14 cellular contexts compared by ENCODE assay signal in the genomic region with DNA sequence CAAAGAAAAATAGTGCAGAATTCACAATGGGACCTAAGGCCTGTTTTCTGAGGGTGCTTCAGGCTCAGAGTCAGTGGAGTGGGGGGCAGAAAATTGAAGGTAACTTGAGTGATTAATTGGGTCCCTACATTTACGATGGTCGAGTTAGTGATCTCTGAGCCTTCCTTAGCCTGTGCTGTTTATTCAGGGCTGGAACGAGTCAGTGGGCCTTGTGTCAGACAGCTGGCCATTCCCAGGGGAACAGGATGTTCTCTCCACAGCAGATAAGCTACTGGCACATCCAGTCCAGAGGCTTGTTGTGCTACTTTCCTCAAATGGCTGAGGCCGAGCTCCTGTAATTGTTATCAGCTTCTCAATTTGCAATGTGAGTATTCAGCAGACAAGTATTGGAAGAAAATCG. TPM values are rescaled to one million over a fixed set of nuclear protein-coding genes. Genes with fewer than 3 reads are reported as not detected.
DNase-seq lines count a peak whose midpoint lies in the region; ATAC-seq lines count a peak whose summit lies in the region.
"Had no signal": no experiment of that assay in that cellular context is flagged by ENCODE, and none has a peak within 500 bp of the region (broad histone marks: within the 10 kb centered on the region; RNA-seq: fewer than 3 reads in every experiment).

No MANE protein-coding gene starts in this region.

- peak overlapping the region; percentile 40 for H3K4me2 ChIP-seq in skeletal muscle satellite cell (ENCODE audit: low read length)

- peak; percentile 18 for DNase-seq in HT1080 (ENCODE audit: low read depth)
- peak; percentile 39 for DNase-seq in astrocyte of the hippocampus (ENCODE audit: low read depth, low spot score)
- DNase-seq in iPS-NIHi7 (ENCODE audit: extremely low spot score) = peak; percentile 22
- DNase-seq in NCI-H1694 (lab: John Stamatoyannopoulos, UW) = no peak
- DNase-seq in activated CD8-positive, alpha-beta T cell treated with anti-CD3 and anti-CD28 coated beads, Interleukin-2, amount 10 ng/mL, durations not matched to agents 7 days and 5 days = no peak
- DNase-seq in NCI-H2107 (lab: John Stamatoyannopoulos, UW) = no peak
- DNase-seq: activated CD4-positive, alpha-beta T cell treated with anti-CD3 and anti-CD28 coated beads for 36 hours; DMS79; endodermal cell; kidney glomerular epithelial cell had no signal

- H3K36me3 ChIP-seq in skeletal muscle satellite cell (ENCODE audit: insufficient read depth, low read length) = no peaks in the 10 kb centered on the region

- H3K4me3 ChIP-seq in skeletal muscle satellite cell (ENCODE audit: low read length) = no peak overlapping the region

- no peaks in the 10 kb centered on the region for H3K9me3 ChIP-seq in skeletal muscle satellite cell (replicated peaks; ENCODE audit: low read length)

- H3K4me1 Mint-ChIP-seq in activated CD8-positive, alpha-beta T cell treated with anti-CD3 and anti-CD28 coated beads, Interleukin-2, amount 10 ng/mL, durations not matched to agents 7 days and 5 days (ENCODE audit: low read depth) = no peaks in the 10 kb centered on the region
- H3K4me1 Mint-ChIP-seq: activated CD4-positive, alpha-beta T cell treated with anti-CD3 and anti-CD28 coated beads for 36 hours; activated naive CD4-positive, alpha-beta T cell treated with anti-CD3 and anti-CD28 coated beads, Interleukin-2, amount 50 U/mL, for 24 hours had no signal

- H3K36me3 Mint-ChIP-seq in activated CD8-positive, alpha-beta T cell treated with anti-CD3 and anti-CD28 coated beads, Interleukin-2, amount 10 ng/mL, durations not matched to agents 7 days and 5 days (ENCODE audit: low read depth) = no peaks in the 10 kb centered on the region
- H3K36me3 Mint-ChIP-seq: activated naive CD4-positive, alpha-beta T cell treated with anti-CD3 and anti-CD28 coated beads, Interleukin-2, amount 50 U/mL, for 24 hours had no signal

- peak overlapping the region; percentile 36 for H3K9ac ChIP-seq in skeletal muscle satellite cell (ENCODE audit: low read depth, low read length)

- peaks cover 29% of the 10 kb centered on the region for H3K4me1 ChIP-seq in skeletal muscle satellite cell (ENCODE audit: control insufficient read depth, insufficient read depth, low read length)

- POLR2A ChIA-PET in activated CD8-positive, alpha-beta T cell treated with anti-CD3 and anti-CD28 coated beads, Interleukin-2, amount 10 ng/mL, durations not matched to agents 7 days and 5 days (lab: Charles Lee) = no interaction called here

- H3K4me3 Mint-ChIP-seq in activated CD8-positive, alpha-beta T cell treated with anti-CD3 and anti-CD28 coated beads, Interleukin-2, amount 10 ng/mL, durations not matched to agents 7 days and 5 days = no peak overlapping the region
- H3K4me3 Mint-ChIP-seq: activated CD4-positive, alpha-beta T cell treated with anti-CD3 and anti-CD28 coated beads for 36 hours; activated naive CD4-positive, alpha-beta T cell treated with anti-CD3 and anti-CD28 coated beads, Interleukin-2, amount 50 U/mL, for 24 hours; endodermal cell had no signal

- H3K27me3 ChIP-seq in skeletal muscle satellite cell (ENCODE audit: control insufficient read depth, insufficient read depth, low read length) = no peaks in the 10 kb centered on the region

- CTCF ChIA-PET in activated CD8-positive, alpha-beta T cell treated with anti-CD3 and anti-CD28 coated beads, Interleukin-2, amount 10 ng/mL, durations not matched to agents 7 days and 5 days (lab: Charles Lee) = no interaction called here

- no peaks in the 10 kb centered on the region for H3K27me3 Mint-ChIP-seq in activated CD8-positive, alpha-beta T cell treated with anti-CD3 and anti-CD28 coated beads, Interleukin-2, amount 10 ng/mL, durations not matched to agents 7 days and 5 days (ENCODE audit: low read depth)
- H3K27me3 Mint-ChIP-seq: activated CD4-positive, alpha-beta T cell treated with anti-CD3 and anti-CD28 coated beads for 36 hours; activated naive CD4-positive, alpha-beta T cell treated with anti-CD3 and anti-CD28 coated beads, Interleukin-2, amount 50 U/mL, for 24 hours had no signal

- no peak overlapping the region for H3K27ac Mint-ChIP-seq in activated CD8-positive, alpha-beta T cell treated with anti-CD3 and anti-CD28 coated beads, Interleukin-2, amount 10 ng/mL, durations not matched to agents 7 days and 5 days
- H3K27ac Mint-ChIP-seq: activated CD4-positive, alpha-beta T cell treated with anti-CD3 and anti-CD28 coated beads for 36 hours; activated naive CD4-positive, alpha-beta T cell treated with anti-CD3 and anti-CD28 coated beads, Interleukin-2, amount 50 U/mL, for 24 hours; endodermal cell had no signal

- no peak for ATAC-seq in activated CD8-positive, alpha-beta T cell treated with anti-CD3 and anti-CD28 coated beads, Interleukin-2, amount 10 ng/mL, durations not matched to agents 7 days and 5 days
- ATAC-seq in GM18511 (IDR thresholded peaks at IDR 0.05; ENCODE audit: unreplicated experiment) = no peak
- ATAC-seq: activated CD4-positive, alpha-beta T cell treated with anti-CD3 and anti-CD28 coated beads for 36 hours had no signal

- H3K9me3 Mint-ChIP-seq in activated CD8-positive, alpha-beta T cell treated with anti-CD3 and anti-CD28 coated beads, Interleukin-2, amount 10 ng/mL, durations not matched to agents 7 days and 5 days (ENCODE audit: insufficient read depth) = peaks cover 5% of the 10 kb centered on the region
- H3K9me3 Mint-ChIP-seq: endodermal cell had no signal

RNA-seq across cellular contexts. Expression of gene CNTN3, which starts 29.2 kb away (rescaled TPM):
- total RNA-seq in HT1080 (2014; rRNA removed; shearing (Covaris generic)) = 2.8 and 3.0 TPM in 2 replicates
- 2.1 and 2.6 TPM in 2 replicates for polyA plus RNA-seq in HT1080 (2015; cell fraction: cytosol; rRNA removed)
- 8.3 and 12.5 TPM in 2 replicates for polyA plus RNA-seq in HT1080 (2015; cell fraction: nucleus; rRNA removed)
- total RNA-seq in skeletal muscle satellite cell (2012; rRNA removed) = 0.76 and 1.3 TPM in 2 replicates
- total RNA-seq in activated CD8-positive, alpha-beta T cell treated with anti-CD3 and anti-CD28 coated beads, Interleukin-2, amount 10 ng/mL, durations not matched to agents 7 days and 5 days = not detected
- total RNA-seq: activated CD4-positive, alpha-beta T cell treated with anti-CD3 and anti-CD28 coated beads for 36 hours; RPMI7951 had no signal

Comparison
In these comparisons a context has a peak if more than half of its experiments do, and no peak if none do; other contexts are left out.
1. DNase-seq: peak in HT1080 (single experiment), astrocyte of the hippocampus (single experiment) and iPS-NIHi7 (single experiment); none in NCI-H1694 (single experiment), activated CD8-positive, alpha-beta T cell treated with anti-CD3 and anti-CD28 coated beads, Interleukin-2, amount 10 ng/mL, durations not matched to agents 7 days and 5 days (single experiment) and NCI-H2107 (single experiment).